Comparison of ENCODE assay signal across 2 cellular contexts in genomic region chr18:58538604-58539386, GRCh38.
TF ChIP-seq lines count a peak whose summit lies in the region.

No MANE protein-coding gene starts in this region.

TF ChIP-seq in IMR-90, 13 proteins besides CTCF, POLR2A, EP300 and RAD21:
- TF ChIP-seq ELK1 (IDR thresholded peaks at IDR 0.05; ENCODE audit: borderline replicate concordance, low read depth, low read length) (no peak), NFE2L2 (IDR thresholded peaks at IDR 0.05; ENCODE audit: low read depth, low read length) (no peak), MAZ (IDR thresholded peaks at IDR 0.05; ENCODE audit: borderline replicate concordance, low read depth, low read length) (no peak), MAFK (IDR thresholded peaks at IDR 0.05; ENCODE audit: low read depth, low read length) (no peak), BHLHE40 (IDR thresholded peaks at IDR 0.05; ENCODE audit: low read depth, low read length) (no peak), RCOR1 (IDR thresholded peaks at IDR 0.05; ENCODE audit: insufficient replicate concordance, low read length) (no peak), CEBPB (IDR thresholded peaks at IDR 0.05; ENCODE audit: low read depth, low read length) (no peak), SMC3 (IDR thresholded peaks at IDR 0.05; ENCODE audit: low read depth, low read length) (no peak), MXI1 (IDR thresholded peaks at IDR 0.05; ENCODE audit: borderline replicate concordance, low read depth, low read length) (no peak), CHD1 (IDR thresholded peaks at IDR 0.05; ENCODE audit: low read depth, low read length) (no peak), RFX5 (IDR thresholded peaks at IDR 0.05; ENCODE audit: low read depth, low read length) (no peak), USF2 (IDR thresholded peaks at IDR 0.05; ENCODE audit: low read depth, low read length) (no peak), FOS (IDR thresholded peaks at IDR 0.05; ENCODE audit: low read depth, low read length) (no peak)

TF ChIP-seq in H1, 55 proteins besides CTCF, POLR2A, EP300 and RAD21:
- TF ChIP-seq SP2 (IDR thresholded peaks at IDR 0.05; ENCODE audit: low read length) (0 out of 2 replicates have a peak, but pooled peaks have one; percentile 11), SP4 (IDR thresholded peaks at IDR 0.05; ENCODE audit: low read length) (no peak), SP1 (IDR thresholded peaks at IDR 0.05; ENCODE audit: low read depth, low read length) (0 out of 2 replicates have a peak, but pooled peaks have one; percentile 8)
